In the genomic region with DNA sequence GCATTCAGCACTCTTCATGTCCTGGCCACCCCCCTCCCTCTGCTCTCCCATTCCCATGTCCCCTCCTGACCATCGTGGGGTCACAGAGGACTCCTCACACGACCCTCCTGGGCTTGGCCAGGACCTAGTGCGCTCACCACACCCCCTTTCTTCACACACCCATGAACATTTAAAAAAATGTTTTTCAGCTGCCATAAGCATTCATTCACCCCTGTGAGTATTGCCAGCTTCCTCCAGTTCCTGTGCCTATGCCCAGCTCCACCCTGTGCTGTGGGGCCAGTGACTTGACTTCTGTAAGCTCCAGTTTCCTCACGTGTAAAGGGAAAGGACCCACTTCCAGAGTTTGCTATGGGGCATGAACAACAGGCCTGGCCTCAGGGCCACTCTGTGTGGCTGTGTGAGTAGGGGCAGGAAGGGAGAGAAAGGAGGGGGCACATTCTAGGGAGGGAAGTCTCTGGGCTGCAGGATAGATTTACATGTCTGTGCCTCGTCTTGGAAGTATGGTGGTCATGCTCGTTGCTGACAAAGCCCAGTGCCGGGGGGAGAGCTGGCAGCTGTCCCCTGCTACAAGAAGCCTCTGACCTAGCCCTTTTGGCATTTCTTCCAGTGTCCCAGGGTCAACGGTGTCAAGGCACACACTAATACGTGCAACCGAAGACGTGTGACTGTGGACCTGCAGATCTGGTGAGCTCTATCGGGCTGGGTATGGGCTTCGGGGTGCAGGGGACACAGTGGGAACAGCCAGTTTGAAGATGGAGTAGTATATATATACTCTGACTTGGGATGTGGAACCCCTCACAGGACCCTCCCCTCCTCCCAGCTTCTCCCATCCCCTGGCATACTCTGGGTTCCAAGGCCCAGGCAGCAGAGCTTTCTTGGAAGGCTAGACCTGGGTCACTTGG, we compare ENCODE assay signal across 14 cellular contexts. TPM values are rescaled to one million over a fixed set of nuclear protein-coding genes. Genes with fewer than 3 reads are reported as not detected.
"Had no signal": no experiment of that assay in that cellular context is flagged by ENCODE, and none has a peak within 500 bp of the region (broad histone marks: within the 10 kb centered on the region; RNA-seq: fewer than 3 reads in every experiment).

No MANE protein-coding gene starts in this region.

- H3K4me1 Mint-ChIP-seq: activated B cell treated with CpG ODN at 0.5 μM for 24 hours; activated naive CD8-positive, alpha-beta T cell treated with anti-CD3 and anti-CD28 coated beads, Interleukin-2, amount 50 U/mL, for 24 hours; natural killer cell had no signal

- H3K9me3 ChIP-seq: ascending aorta had no signal

- H3K36me3 ChIP-seq: ascending aorta had no signal

- DNase-seq: activated B cell treated with CpG ODN at 0.5 μM for 24 hours; activated CD4-positive, alpha-beta T cell treated with anti-CD3 and anti-CD28 coated beads, Interleukin-2, amount 50 U/mL, for 1 hour; activated naive CD8-positive, alpha-beta T cell treated with anti-CD3 and anti-CD28 coated beads, Interleukin-2, amount 50 U/mL, for 24 hours; activated T-cell treated with anti-CD3 and anti-CD28 coated beads, Interleukin-2, amount 50 U/mL, for 48 hours; effector CD4-positive, alpha-beta T cell; natural killer cell; occipital lobe; stimulated activated CD4-positive, alpha-beta T cell treated with anti-CD3 and anti-CD28 coated beads, Interleukin-2, amount 100 ng/mL, for 24 hours; stimulated activated naive CD4-positive, alpha-beta T cell; T-helper 17 cell had no signal

- H3K27ac Mint-ChIP-seq: activated B cell treated with CpG ODN at 0.5 μM for 24 hours; activated naive CD8-positive, alpha-beta T cell treated with anti-CD3 and anti-CD28 coated beads, Interleukin-2, amount 50 U/mL, for 24 hours; natural killer cell; T-helper 17 cell had no signal

- FAIRE-seq: colon had no signal

- H3K9me3 Mint-ChIP-seq: activated B cell treated with CpG ODN at 0.5 μM for 24 hours; activated naive CD8-positive, alpha-beta T cell treated with anti-CD3 and anti-CD28 coated beads, Interleukin-2, amount 50 U/mL, for 24 hours; natural killer cell had no signal

- H3K27ac ChIP-seq: ascending aorta had no signal

- H3K4me1 ChIP-seq: ascending aorta had no signal

- H3K4me3 ChIP-seq: ascending aorta had no signal

- H3K4me3 Mint-ChIP-seq: activated B cell treated with CpG ODN at 0.5 μM for 24 hours; activated naive CD8-positive, alpha-beta T cell treated with anti-CD3 and anti-CD28 coated beads, Interleukin-2, amount 50 U/mL, for 24 hours; natural killer cell; T-helper 17 cell had no signal

- H3K36me3 Mint-ChIP-seq: natural killer cell had no signal

- H3K27me3 ChIP-seq: ascending aorta had no signal

RNA-seq across cellular contexts. Expression of a gene that starts 22.8 kb away (rescaled TPM):
- total RNA-seq: activated B cell treated with CpG ODN at 0.5 μM for 24 hours, ascending aorta, lung microvascular endothelial cell, natural killer cell, pulmonary artery endothelial cell had no signal
